In genomic region chr11:57335023-57335342, GRCh38 we compare ENCODE assay signal across 8 cellular contexts. TPM values are rescaled to one million over a fixed set of nuclear protein-coding genes. Genes with fewer than 3 reads are reported as not detected.
DNase-seq lines count a peak whose midpoint lies in the region; ATAC-seq and TF ChIP-seq lines count a peak whose summit lies in the region.

No MANE protein-coding gene starts in this region.

- H3K4me1 ChIP-seq in BE2C (peaks cover 2% of the 10 kb centered on the region; the same call in 1 of the 2 replicates), mucosa of rectum (ENCODE audit: control insufficient read depth in 2 of 2, insufficient read depth in 2 of 2, low read length in 2 of 2) (peaks cover 11 to 15% of the 10 kb centered on the region in 2 donors)

- H3K9me3 ChIP-seq in BE2C (no peaks in the 10 kb centered on the region), mucosa of rectum (ENCODE audit: control insufficient read depth in 2 of 2, low read length in 2 of 2) (no peaks in the 10 kb centered on the region)

- in situ Hi-C loops in brain microvascular endothelial cell (cut with HindIII; ENCODE audit: low pct_ligation_motif_present, low sequenced_read_pairs), result no loop called here

- H3K9ac ChIP-seq in mucosa of rectum (ENCODE audit: low read depth in 1 of 2, low read length in 2 of 2), result peak overlapping the region; percentile 78 to 83

- ATAC-seq in HG02759 (IDR thresholded peaks at IDR 0.05; ENCODE audit: unreplicated experiment), result peak; percentile 3

- H3K27ac ChIP-seq in brain microvascular endothelial cell (peak overlapping the region; percentile 71), mucosa of rectum (ENCODE audit: low read depth in 2 of 2, low read length in 2 of 2) (peak overlapping the region; percentile 72 to 74)

- H3K4me3 ChIP-seq in BE2C (ENCODE audit: low read depth, low read length) (peak overlapping the region; percentile 83), brain microvascular endothelial cell (ENCODE audit: low read depth, low read length) (peak overlapping the region; percentile 80), mucosa of rectum (ENCODE audit: low read length in 2 of 2) (peak overlapping the region; percentile 79 to 89)

- H3K27me3 ChIP-seq in BE2C (no peaks in the 10 kb centered on the region), brain microvascular endothelial cell (replicated peaks) (peaks cover under 1% of the 10 kb centered on the region), mucosa of rectum (ENCODE audit: control insufficient read depth in 2 of 2, insufficient read depth in 2 of 2, low read length in 2 of 2) (no peaks in the 10 kb centered on the region)

- peaks cover 43% of the 10 kb centered on the region for H3K36me3 ChIP-seq in BE2C
- peaks cover 32% of the 10 kb centered on the region for H3K36me3 ChIP-seq in brain microvascular endothelial cell (replicated peaks)
- H3K36me3 ChIP-seq in mucosa of rectum (ENCODE audit: control insufficient read depth in 2 of 2, insufficient read depth in 2 of 2, low read length in 2 of 2), result peaks cover 30 to 36% of the 10 kb centered on the region in 2 donors

- no peak for TF ChIP-seq CTCF in BE2C (IDR thresholded peaks at IDR 0.05; ENCODE audit: low read depth, low read length)
- no peak for TF ChIP-seq CTCF in brain microvascular endothelial cell (IDR thresholded peaks at IDR 0.05; ENCODE audit: low read depth, low read length, missing control alignments)

- DNase-seq in BE2C, result no peak
- DNase-seq in brain microvascular endothelial cell, result no peak
- no peak for DNase-seq in DMS53 (lab: John Stamatoyannopoulos, UW)
- no peak for DNase-seq in iPS-NIHi11 (ENCODE audit: low spot score)
- DNase-seq in NCI-H2227 (lab: John Stamatoyannopoulos, UW; ENCODE audit: unreplicated experiment), result no peak
- DNase-seq in stimulated activated CD4-positive, alpha-beta T cell treated with anti-CD3 and anti-CD28 coated beads, Interleukin-4, amount 100 ng/mL, for 1 hour, result no peak

RNA-seq across cellular contexts. Expression of gene SSRP1, which starts 0.7 kb away (rescaled TPM):
- polyA plus RNA-seq in BE2C (2012; ENCODE audit: insufficient read depth, insufficient read length, low read depth), result 124 TPM

RNA-seq across cellular contexts. Expression of gene P2RX3, which starts 3.2 kb away (rescaled TPM):
- polyA plus RNA-seq in BE2C (2012; ENCODE audit: insufficient read depth, insufficient read length, low read depth), result 0.48 TPM

RNA-seq across cellular contexts. Expression of gene TNKS1BP1, which starts 10.2 kb away (rescaled TPM):
- 85.1 TPM for polyA plus RNA-seq in BE2C (2012; ENCODE audit: insufficient read depth, insufficient read length, low read depth)

RNA-seq across cellular contexts. Expression of gene PRG3, which starts 46.0 kb away (rescaled TPM):
- polyA plus RNA-seq in BE2C (2012; ENCODE audit: insufficient read depth, insufficient read length, low read depth), result not detected

RNA-seq across cellular contexts. Expression of gene PRG2, which starts 55.5 kb away (rescaled TPM):
- not detected for polyA plus RNA-seq in BE2C (2012; ENCODE audit: insufficient read depth, insufficient read length, low read depth)
